16 cellular contexts compared by ENCODE assay signal in genomic region chr15:68310811-68311463, GRCh38. TPM values are rescaled to one million over a fixed set of nuclear protein-coding genes. Genes with fewer than 3 reads are reported as not detected.
DNase-seq lines count a peak whose midpoint lies in the region; ATAC-seq and TF ChIP-seq lines count a peak whose summit lies in the region.
"Had no signal": no experiment of that assay in that cellular context is flagged by ENCODE, and none has a peak within 500 bp of the region (broad histone marks: within the 10 kb centered on the region; RNA-seq: fewer than 3 reads in every experiment).

No MANE protein-coding gene starts in this region.

- no peaks in the 10 kb centered on the region for H3K9me3 Mint-ChIP-seq in activated naive CD8-positive, alpha-beta T cell treated with anti-CD3 and anti-CD28 coated beads, Interleukin-2, amount 10 ng/mL, durations not matched to agents 7 days and 5 days
- H3K9me3 Mint-ChIP-seq in activated naive CD8-positive, alpha-beta T cell treated with anti-CD3 and anti-CD28 coated beads for 36 hours, result no peaks in the 10 kb centered on the region
- H3K9me3 Mint-ChIP-seq: activated T-helper 2 cell treated with anti-CD3 and anti-CD28 coated beads, Interferon-gamma antibody, Interleukin-2, Interleukin-4, amounts not matched to agents 10 μg/mL and 5 μg/mL and 100 μg/mL, durations not matched to agents 14 hours and 24 hours and 36 hours had no signal

- TF ChIP-seq CTCF in tibial artery (IDR thresholded peaks at IDR 0.05), result no peak

- H3K4me3 ChIP-seq in tibial artery, result no peak overlapping the region
- no peak overlapping the region for H3K4me3 ChIP-seq in Karpas-422 (ENCODE audit: low read length)
- H3K4me3 ChIP-seq: MG63, mucosa of descending colon had no signal

- no peak overlapping the region for H2AFZ ChIP-seq in Karpas-422 (ENCODE audit: low read length)

- H3K9ac ChIP-seq in Karpas-422 (ENCODE audit: low read length), result no peak overlapping the region

- H3K27ac Mint-ChIP-seq in activated naive CD8-positive, alpha-beta T cell treated with anti-CD3 and anti-CD28 coated beads, Interleukin-2, amount 10 ng/mL, durations not matched to agents 7 days and 5 days, result no peak overlapping the region
- H3K27ac Mint-ChIP-seq in activated naive CD8-positive, alpha-beta T cell treated with anti-CD3 and anti-CD28 coated beads for 36 hours, result no peak overlapping the region
- peak overlapping the region; percentile 54 for H3K27ac Mint-ChIP-seq in T-helper 17 cell
- H3K27ac Mint-ChIP-seq: activated T-helper 2 cell treated with anti-CD3 and anti-CD28 coated beads, Interferon-gamma antibody, Interleukin-2, Interleukin-4, amounts not matched to agents 10 μg/mL and 5 μg/mL and 100 μg/mL, durations not matched to agents 14 hours and 24 hours and 36 hours had no signal

- H3K9me3 ChIP-seq in T-helper 17 cell (ENCODE audit: control insufficient read depth, low read length, poor library complexity, severe bottlenecking) (no peaks in the 10 kb centered on the region), tibial artery (no peaks in the 10 kb centered on the region), Karpas-422 (ENCODE audit: low read length) (no peaks in the 10 kb centered on the region)
- H3K9me3 ChIP-seq: MG63, mucosa of descending colon, neutrophil had no signal

- peak overlapping the region; percentile 70 to 79 for H3K27ac ChIP-seq in tibial artery
- no peak overlapping the region for H3K27ac ChIP-seq in Karpas-422 (ENCODE audit: low read length)
- H3K27ac ChIP-seq: neutrophil had no signal

- POLR2A ChIA-PET in activated naive CD8-positive, alpha-beta T cell treated with anti-CD3 and anti-CD28 coated beads, Interleukin-2, amount 10 ng/mL, durations not matched to agents 7 days and 5 days (lab: Charles Lee), result no interaction called here

- H3K36me3 ChIP-seq in tibial artery (peaks cover 15 to 55% (median 26%) of the 10 kb centered on the region in 3 donors), Karpas-422 (ENCODE audit: insufficient read depth, low read length) (no peaks in the 10 kb centered on the region)
- H3K36me3 ChIP-seq: neutrophil had no signal

- no peaks in the 10 kb centered on the region for H3K36me3 Mint-ChIP-seq in activated naive CD8-positive, alpha-beta T cell treated with anti-CD3 and anti-CD28 coated beads, Interleukin-2, amount 10 ng/mL, durations not matched to agents 7 days and 5 days
- H3K36me3 Mint-ChIP-seq in activated naive CD8-positive, alpha-beta T cell treated with anti-CD3 and anti-CD28 coated beads for 36 hours, result no peaks in the 10 kb centered on the region
- H3K36me3 Mint-ChIP-seq in T-helper 17 cell (ENCODE audit: low read depth), result no peaks in the 10 kb centered on the region

- H3K27me3 ChIP-seq in tibial artery (no peaks in the 10 kb centered on the region), Karpas-422 (ENCODE audit: low read length) (no peaks in the 10 kb centered on the region)
- H3K27me3 ChIP-seq: MG63 had no signal

- peaks cover 0 to 79% (median 31%) of the 10 kb centered on the region in 4 donors for H3K4me1 ChIP-seq in tibial artery
- H3K4me1 ChIP-seq in Karpas-422 (ENCODE audit: low read length), result peaks cover 4% of the 10 kb centered on the region

- intact Hi-C loops in tibial artery (cut with DNase I; ENCODE audit: low total_unique reads), result no loop called here

- H4K20me1 ChIP-seq in Karpas-422 (ENCODE audit: insufficient read depth, low read depth, low read length), result peaks cover 4% of the 10 kb centered on the region; the same call in 1 of the 2 replicates

- H3K4me1 Mint-ChIP-seq in activated naive CD8-positive, alpha-beta T cell treated with anti-CD3 and anti-CD28 coated beads, Interleukin-2, amount 10 ng/mL, durations not matched to agents 7 days and 5 days, result peaks cover 8% of the 10 kb centered on the region
- H3K4me1 Mint-ChIP-seq in activated naive CD8-positive, alpha-beta T cell treated with anti-CD3 and anti-CD28 coated beads for 36 hours, result peaks cover 10% of the 10 kb centered on the region
- peaks cover 11% of the 10 kb centered on the region for H3K4me1 Mint-ChIP-seq in T-helper 17 cell

- no peak overlapping the region for H3K4me3 Mint-ChIP-seq in activated naive CD8-positive, alpha-beta T cell treated with anti-CD3 and anti-CD28 coated beads, Interleukin-2, amount 10 ng/mL, durations not matched to agents 7 days and 5 days
- no peak overlapping the region for H3K4me3 Mint-ChIP-seq in activated naive CD8-positive, alpha-beta T cell treated with anti-CD3 and anti-CD28 coated beads for 36 hours
- no peak overlapping the region for H3K4me3 Mint-ChIP-seq in T-helper 17 cell

- H3K27me3 Mint-ChIP-seq in activated naive CD8-positive, alpha-beta T cell treated with anti-CD3 and anti-CD28 coated beads, Interleukin-2, amount 10 ng/mL, durations not matched to agents 7 days and 5 days, result peaks cover 7% of the 10 kb centered on the region
- peaks cover 13% of the 10 kb centered on the region for H3K27me3 Mint-ChIP-seq in activated naive CD8-positive, alpha-beta T cell treated with anti-CD3 and anti-CD28 coated beads for 36 hours
- peaks cover 18% of the 10 kb centered on the region for H3K27me3 Mint-ChIP-seq in T-helper 17 cell

- peak; percentile 18 for DNase-seq in activated naive CD8-positive, alpha-beta T cell treated with anti-CD3 and anti-CD28 coated beads, Interleukin-2, amount 10 ng/mL, durations not matched to agents 7 days and 5 days
- DNase-seq in activated naive CD8-positive, alpha-beta T cell treated with anti-CD3 and anti-CD28 coated beads for 36 hours, result no peak
- DNase-seq in T-helper 17 cell, result no peak
- DNase-seq in left lobe of liver (ENCODE audit: low spot score), result peak; percentile 41
- peak; percentile 17 to 66 for DNase-seq in tibial artery
- no peak for DNase-seq in Karpas-422
- no peak for DNase-seq in effector CD4-positive, alpha-beta T cell
- DNase-seq: cerebellar nuclear complex; DMS79 treated with DMSO at 0.1 percent for 48 hours; GOT3; MG63; mucosa of descending colon; stimulated activated naive CD4-positive, alpha-beta T cell treated with Interleukin-2 at 50 U/mL for 16 hours had no signal

- H3K4me2 ChIP-seq in Karpas-422 (ENCODE audit: low read depth, low read length, poor library complexity, severe bottlenecking), result no peak overlapping the region

- no peaks in the 10 kb centered on the region for H3K9me2 ChIP-seq in Karpas-422 (replicated peaks; ENCODE audit: insufficient read depth, low read length)

- ATAC-seq in activated naive CD8-positive, alpha-beta T cell treated with anti-CD3 and anti-CD28 coated beads, Interleukin-2, amount 10 ng/mL, durations not matched to agents 7 days and 5 days (ENCODE audit: low read depth), result no peak
- ATAC-seq in T-helper 17 cell (no peak), left lobe of liver (no peak), HG02981 (IDR thresholded peaks at IDR 0.05; ENCODE audit: unreplicated experiment) (no peak)
- ATAC-seq: mucosa of descending colon had no signal

- no peaks in the 10 kb centered on the region for H3K79me2 ChIP-seq in Karpas-422 (ENCODE audit: low read length)

RNA-seq across cellular contexts. Expression of gene FEM1B, which starts 33.4 kb away (rescaled TPM):
- total RNA-seq in activated naive CD8-positive, alpha-beta T cell treated with anti-CD3 and anti-CD28 coated beads, Interleukin-2, amount 10 ng/mL, durations not matched to agents 7 days and 5 days, result 10 to 100 TPM; 51.9 to 54.0 TPM
- 10 to 100 TPM; 37.0 to 44.1 TPM for total RNA-seq in activated naive CD8-positive, alpha-beta T cell treated with anti-CD3 and anti-CD28 coated beads for 36 hours
- total RNA-seq in T-helper 17 cell (10 to 100 TPM; 62.4 to 73.0 TPM), left lobe of liver (21.5 TPM)
- total RNA-seq in Karpas-422 (2014; rRNA removed; shearing (Covaris generic); ENCODE audit: low replicate concordance), result 24.4 and 47.5 TPM in 2 replicates

Comparison
In these comparisons a context has a peak if more than half of its experiments do, and no peak if none do; other contexts are left out.
1. DNase-seq: peak in activated naive CD8-positive, alpha-beta T cell treated with anti-CD3 and anti-CD28 coated beads, Interleukin-2, amount 10 ng/mL, durations not matched to agents 7 days and 5 days (single experiment), left lobe of liver (single experiment) and tibial artery (2 of 2); none in activated naive CD8-positive, alpha-beta T cell treated with anti-CD3 and anti-CD28 coated beads for 36 hours (single experiment), T-helper 17 cell (0 of 3), Karpas-422 (single experiment) and effector CD4-positive, alpha-beta T cell (single experiment).